9 cellular contexts compared by ENCODE assay signal in the genomic region with DNA sequence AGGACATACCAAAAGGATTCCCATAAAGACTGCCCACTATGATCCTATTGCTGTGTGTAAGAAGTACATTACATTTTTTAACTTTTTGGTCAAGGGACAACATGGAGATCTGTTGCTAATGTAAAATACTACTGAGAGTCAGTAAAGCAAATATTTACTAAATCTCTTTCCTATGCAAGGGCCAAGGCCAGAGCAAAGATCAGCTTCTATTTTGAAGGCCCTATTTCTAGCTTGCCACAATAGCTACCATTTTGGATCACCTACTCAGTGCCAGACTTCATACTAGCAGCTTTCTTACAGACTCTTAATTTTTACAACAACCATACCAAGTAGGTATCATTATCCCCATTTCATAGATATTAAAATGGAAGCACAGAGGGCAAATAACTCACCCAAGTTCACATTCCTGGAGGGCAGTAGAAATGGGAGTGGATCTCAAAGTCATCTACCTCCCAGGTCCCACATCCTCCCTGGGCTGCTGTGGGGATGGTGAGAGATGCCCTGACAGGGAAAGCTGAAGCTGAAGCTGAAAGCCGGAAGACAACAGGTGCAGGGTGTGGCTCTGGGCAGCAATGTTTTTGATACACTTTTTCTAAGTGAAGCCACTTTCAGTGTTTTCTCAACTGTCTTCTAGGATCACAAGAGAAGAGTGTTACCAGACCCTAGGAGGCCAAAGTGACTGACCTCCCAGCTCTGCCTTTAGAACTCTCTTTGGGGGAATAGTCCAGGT.
"Had no signal": no experiment of that assay in that cellular context is flagged by ENCODE, and none has a peak within 500 bp of the region (broad histone marks: within the 10 kb centered on the region; RNA-seq: fewer than 3 reads in every experiment).

No MANE protein-coding gene starts in this region.

- H3K4me3 ChIP-seq: GM23248, HAP-1, K562 had no signal

- H3K9me3 ChIP-seq: HAP-1 had no signal

- DNase-seq: GM23248, GOT3, H7, HFFc6, IMR-90, KG1 had no signal

- H3K27ac Mint-ChIP-seq: HFFc6 had no signal

- H3K36me3 ChIP-seq: HAP-1 had no signal

- H3K27ac ChIP-seq: GM23248, HL-60 had no signal

- H3K9ac ChIP-seq: GM23248 had no signal

- H2AFZ ChIP-seq: GM23248 had no signal

- H3K4me3 Mint-ChIP-seq: HFFc6 had no signal

- H3K9me3 Mint-ChIP-seq: HFFc6 had no signal
